In genomic region chr17:3964203-3965122, GRCh38 we compare ENCODE assay signal across 8 cellular contexts. TPM values are rescaled to one million over a fixed set of nuclear protein-coding genes. Genes with fewer than 3 reads are reported as not detected.
DNase-seq lines count a peak whose midpoint lies in the region; ATAC-seq and TF ChIP-seq lines count a peak whose summit lies in the region.

ATP2A3 (minus strand) TSS chr17:3964437; CDS start chr17:3964291, 146 bp downstream.

- H3K4me3 ChIP-seq in BE2C (ENCODE audit: low read depth, low read length) (peak within 1 kb of the TSS; percentile 11; the same call in 1 of the 2 replicates), subcutaneous abdominal adipose tissue (ENCODE audit: low read depth in 1 of 5, low read length in 5 of 5) (peak within 1 kb of the TSS; percentile 27 to 58 (median 34))

- no peaks in the 10 kb centered on the region for H3K27me3 Mint-ChIP-seq in activated CD4-positive, alpha-beta T cell treated with anti-CD3 and anti-CD28 coated beads, Interleukin-2, amount 10 ng/mL, durations not matched to agents 24 days and 14 days
- no peaks in the 10 kb centered on the region for H3K27me3 Mint-ChIP-seq in naive B cell

- TF ChIP-seq CTCF in BE2C (IDR thresholded peaks at IDR 0.05; ENCODE audit: low read depth, low read length), result no peak

- H3K9ac ChIP-seq in subcutaneous abdominal adipose tissue (ENCODE audit: low read length in 5 of 5), result peak within 1 kb of the TSS in 2 of 5 donors; percentile 41 to 45

- H3K4me1 ChIP-seq in BE2C (no peaks in the 10 kb centered on the region), subcutaneous abdominal adipose tissue (ENCODE audit: control insufficient read depth in 5 of 5, insufficient read depth in 5 of 5, low read length in 5 of 5) (peaks cover 0 to 26% (median 17%) of the 10 kb centered on the region in 5 donors)

- peaks cover 39% of the 10 kb centered on the region for H3K4me1 Mint-ChIP-seq in activated CD4-positive, alpha-beta T cell treated with anti-CD3 and anti-CD28 coated beads, Interleukin-2, amount 10 ng/mL, durations not matched to agents 24 days and 14 days
- H3K4me1 Mint-ChIP-seq in naive B cell, result peaks cover 62 to 84% (median 77%) of the 10 kb centered on the region in 3 donors

- H3K27ac ChIP-seq in subcutaneous abdominal adipose tissue (ENCODE audit: low read depth, low read length), result no peak within 1 kb of the TSS

- peaks cover 28% of the 10 kb centered on the region for H3K27me3 ChIP-seq in BE2C
- peaks cover 18 to 45% (median 38%) of the 10 kb centered on the region in 5 donors for H3K27me3 ChIP-seq in subcutaneous abdominal adipose tissue (ENCODE audit: control insufficient read depth in 5 of 5, insufficient read depth in 4 of 5, low read length in 5 of 5)

- H3K36me3 ChIP-seq in BE2C (no peaks in the 10 kb centered on the region), subcutaneous abdominal adipose tissue (ENCODE audit: control insufficient read depth in 5 of 5, insufficient read depth in 5 of 5, low read length in 5 of 5) (no peaks in the 10 kb centered on the region)

- ATAC-seq in GM19324 (IDR thresholded peaks at IDR 0.05; ENCODE audit: low FRiP score, unreplicated experiment) (peak; percentile 56), naive B cell (ENCODE audit: low read depth in 2 of 2) (peak; percentile 42 to 49), GM18519 (IDR thresholded peaks at IDR 0.05; ENCODE audit: low FRiP score, unreplicated experiment) (no peak)

- H3K4me3 Mint-ChIP-seq in activated CD4-positive, alpha-beta T cell treated with anti-CD3 and anti-CD28 coated beads, Interleukin-2, amount 10 ng/mL, durations not matched to agents 24 days and 14 days, result peak within 1 kb of the TSS; percentile 90
- H3K4me3 Mint-ChIP-seq in naive B cell, result peak within 1 kb of the TSS; percentile 91 to 98 (median 96)

- H3K27ac Mint-ChIP-seq in activated CD4-positive, alpha-beta T cell treated with anti-CD3 and anti-CD28 coated beads, Interleukin-2, amount 10 ng/mL, durations not matched to agents 24 days and 14 days, result peak within 1 kb of the TSS; percentile 87
- peak within 1 kb of the TSS; percentile 94 to 99 (median 98) for H3K27ac Mint-ChIP-seq in naive B cell

- no peaks in the 10 kb centered on the region for H3K9me3 ChIP-seq in BE2C
- no peaks in the 10 kb centered on the region for H3K9me3 ChIP-seq in subcutaneous abdominal adipose tissue (ENCODE audit: control insufficient read depth in 5 of 5, low read length in 5 of 5)

- H3K36me3 Mint-ChIP-seq in activated CD4-positive, alpha-beta T cell treated with anti-CD3 and anti-CD28 coated beads, Interleukin-2, amount 10 ng/mL, durations not matched to agents 24 days and 14 days (ENCODE audit: low read depth), result peaks cover 6% of the 10 kb centered on the region
- no peaks in the 10 kb centered on the region for H3K36me3 Mint-ChIP-seq in naive B cell

- intact Hi-C loops in activated CD4-positive, alpha-beta T cell treated with anti-CD3 and anti-CD28 coated beads, Interleukin-2, amount 10 ng/mL, durations not matched to agents 24 days and 14 days (cut with micrococcal nuclease), result loop anchor here (2.0 to 5.0 kb wide), 4 partner anchors 50 to 242 kb away; partner anchors contain the start of genes CAMKK1, HASPIN and NCBP3

- DNase-seq in BE2C, result no peak
- DNase-seq in HuH-7 (ENCODE audit: low spot score), result peak; percentile 47
- peak; percentile 91 for DNase-seq in activated CD4-positive, alpha-beta T cell treated with anti-CD3 and anti-CD28 coated beads, Interleukin-2, amount 10 ng/mL, durations not matched to agents 24 days and 14 days
- peak; percentile 63 for DNase-seq in effector CD4-positive, alpha-beta T cell
- peak; percentile 71 for DNase-seq in naive B cell

- H3K9me3 Mint-ChIP-seq in activated CD4-positive, alpha-beta T cell treated with anti-CD3 and anti-CD28 coated beads, Interleukin-2, amount 10 ng/mL, durations not matched to agents 24 days and 14 days, result no peaks in the 10 kb centered on the region
- H3K9me3 Mint-ChIP-seq in naive B cell, result no peaks in the 10 kb centered on the region

RNA-seq across cellular contexts. Expression of gene ATP2A3, which starts in this region (rescaled TPM):
- 1.1 TPM for polyA plus RNA-seq in BE2C (2012; ENCODE audit: insufficient read depth, insufficient read length, low read depth)
- total RNA-seq in activated CD4-positive, alpha-beta T cell treated with anti-CD3 and anti-CD28 coated beads, Interleukin-2, amount 10 ng/mL, durations not matched to agents 24 days and 14 days, result 107 and 110 TPM in 2 replicates
- 100 to 1,000 TPM in 2 of 6 donors, 10 to 100 TPM in 4; 68.7 to 180 (median 94.2) TPM for polyA plus RNA-seq in naive B cell (ENCODE audit: low read depth in 6 of 6)
